ENCODE assay signal across 13 cellular contexts in the genomic region with DNA sequence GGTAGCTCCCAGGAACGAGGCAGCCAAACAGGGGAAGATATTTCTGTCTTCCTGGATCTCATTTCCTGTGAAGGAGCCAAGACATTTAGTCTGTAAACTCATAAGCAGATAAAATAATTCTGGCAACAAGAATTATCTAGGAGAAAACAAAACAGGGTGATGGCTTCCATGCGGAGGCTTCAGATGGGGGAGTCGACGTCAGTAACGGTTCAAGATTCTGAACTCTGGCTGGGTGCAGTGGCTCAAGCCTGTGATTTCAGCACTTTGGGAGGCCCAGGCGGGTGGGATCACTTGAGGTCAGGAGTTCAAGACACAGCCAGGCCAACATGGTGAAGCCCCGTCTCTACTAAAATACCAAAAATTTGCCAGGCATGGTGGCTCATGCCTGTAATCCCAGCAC. TPM values are rescaled to one million over a fixed set of nuclear protein-coding genes. Genes with fewer than 3 reads are reported as not detected.
DNase-seq lines count a peak whose midpoint lies in the region; ATAC-seq and TF ChIP-seq lines count a peak whose summit lies in the region.
"Had no signal": no experiment of that assay in that cellular context is flagged by ENCODE, and none has a peak within 500 bp of the region (broad histone marks: within the 10 kb centered on the region; RNA-seq: fewer than 3 reads in every experiment).

No MANE protein-coding gene starts in this region.

- H3K27me3 Mint-ChIP-seq in activated T-helper 2 cell treated with anti-CD3 and anti-CD28 coated beads, Interferon-gamma antibody, Interleukin-2, Interleukin-4, amounts not matched to agents 10 μg/mL and 5 μg/mL and 100 μg/mL, durations not matched to agents 14 hours and 24 hours and 36 hours (ENCODE audit: low read depth) = no peaks in the 10 kb centered on the region

- peaks cover 40% of the 10 kb centered on the region for H3K4me1 Mint-ChIP-seq in activated T-helper 2 cell treated with anti-CD3 and anti-CD28 coated beads, Interferon-gamma antibody, Interleukin-2, Interleukin-4, amounts not matched to agents 10 μg/mL and 5 μg/mL and 100 μg/mL, durations not matched to agents 14 hours and 24 hours and 36 hours (ENCODE audit: low read depth)

- DNase-seq in Right ventricle myocardium inferior (ENCODE audit: missing footprints) (peak; percentile 70), cardiac septum (ENCODE audit: low spot score) (no peak), foreskin keratinocyte (no peak), tibial artery (no peak), D341Med (ENCODE audit: low spot score) (no peak), BE2C (no peak)
- no peak for DNase-seq in activated T-helper 2 cell treated with anti-CD3 and anti-CD28 coated beads, Interferon-gamma antibody, Interleukin-2, Interleukin-4, amounts not matched to agents 10 μg/mL and 5 μg/mL and 100 μg/mL, durations not matched to agents 14 hours and 24 hours and 36 hours (ENCODE audit: low spot score)
- DNase-seq: foreskin melanocyte, spleen had no signal

- H3K36me3 Mint-ChIP-seq in activated T-helper 2 cell treated with anti-CD3 and anti-CD28 coated beads, Interferon-gamma antibody, Interleukin-2, Interleukin-4, amounts not matched to agents 10 μg/mL and 5 μg/mL and 100 μg/mL, durations not matched to agents 14 hours and 24 hours and 36 hours (ENCODE audit: low read depth) = peaks cover 40% of the 10 kb centered on the region
- H3K36me3 Mint-ChIP-seq: memory B cell; stimulated activated memory B cell treated with anti-CD40 and anti-IgM and Interleukin-4, amounts not matched to agents 10 μg/mL and 1 μg/mL and 100 μg/mL, for 72 hours had no signal

- H3K27me3 ChIP-seq in foreskin keratinocyte = no peaks in the 10 kb centered on the region
- H3K27me3 ChIP-seq in tibial artery = peaks cover 0 to 27% of the 10 kb centered on the region in 2 donors
- no peaks in the 10 kb centered on the region for H3K27me3 ChIP-seq in BE2C

- intact Hi-C loops in Right ventricle myocardium inferior (cut with DNase I) (no loop called here), cardiac septum (cut with DNase I) (no loop called here), tibial artery (cut with DNase I; ENCODE audit: low total_unique reads) (no loop called here)
- intact Hi-C loops in activated T-helper 2 cell treated with anti-CD3 and anti-CD28 coated beads, Interferon-gamma antibody, Interleukin-2, Interleukin-4, amounts not matched to agents 10 μg/mL and 5 μg/mL and 100 μg/mL, durations not matched to agents 14 hours and 24 hours and 36 hours (cut with micrococcal nuclease) = no loop called here

- ATAC-seq in Right ventricle myocardium inferior (peak; percentile 9), foreskin keratinocyte (no peak), GM21825 (IDR thresholded peaks at IDR 0.05; ENCODE audit: unreplicated experiment) (no peak)
- ATAC-seq: activated CD4-positive, CD25-positive, alpha-beta regulatory T cell treated with anti-CD3 and anti-CD28 coated beads, Interleukin-2, amount 50 U/mL, for 24 hours; stimulated activated memory B cell treated with anti-CD40 and anti-IgM and Interleukin-4, amounts not matched to agents 10 μg/mL and 1 μg/mL and 100 μg/mL, for 72 hours had no signal

- peak overlapping the region; percentile 74 for H3K27ac Mint-ChIP-seq in activated T-helper 2 cell treated with anti-CD3 and anti-CD28 coated beads, Interferon-gamma antibody, Interleukin-2, Interleukin-4, amounts not matched to agents 10 μg/mL and 5 μg/mL and 100 μg/mL, durations not matched to agents 14 hours and 24 hours and 36 hours
- H3K27ac Mint-ChIP-seq: memory B cell; stimulated activated memory B cell treated with anti-CD40 and anti-IgM and Interleukin-4, amounts not matched to agents 10 μg/mL and 1 μg/mL and 100 μg/mL, for 72 hours had no signal

- peak overlapping the region; percentile 85 for H3K4me3 Mint-ChIP-seq in activated T-helper 2 cell treated with anti-CD3 and anti-CD28 coated beads, Interferon-gamma antibody, Interleukin-2, Interleukin-4, amounts not matched to agents 10 μg/mL and 5 μg/mL and 100 μg/mL, durations not matched to agents 14 hours and 24 hours and 36 hours (ENCODE audit: low read depth)
- H3K4me3 Mint-ChIP-seq: memory B cell; stimulated activated memory B cell treated with anti-CD40 and anti-IgM and Interleukin-4, amounts not matched to agents 10 μg/mL and 1 μg/mL and 100 μg/mL, for 72 hours had no signal

- TF ChIP-seq CTCF in foreskin keratinocyte (conservative IDR thresholded peaks at IDR 0.05) = no peak
- TF ChIP-seq CTCF in tibial artery (IDR thresholded peaks at IDR 0.05) = no peak
- TF ChIP-seq CTCF in BE2C (IDR thresholded peaks at IDR 0.05; ENCODE audit: low read depth, low read length) = no peak

- H3K4me3 ChIP-seq in tibial artery = peak overlapping the region; percentile 36 to 41
- no peak overlapping the region for H3K4me3 ChIP-seq in BE2C (ENCODE audit: low read depth, low read length)

- H3K36me3 ChIP-seq in tibial artery = no peaks in the 10 kb centered on the region
- no peaks in the 10 kb centered on the region for H3K36me3 ChIP-seq in BE2C
- H3K36me3 ChIP-seq: spleen had no signal

- H3K4me1 ChIP-seq in foreskin keratinocyte (peaks cover 6% of the 10 kb centered on the region), tibial artery (no peaks in the 10 kb centered on the region), BE2C (no peaks in the 10 kb centered on the region)

- H3K27ac ChIP-seq in foreskin keratinocyte (peak overlapping the region; percentile 92), tibial artery (no peak overlapping the region)

- H3K9me3 ChIP-seq in tibial artery (peaks cover 0 to 3% (median 0%) of the 10 kb centered on the region in 3 donors), BE2C (no peaks in the 10 kb centered on the region)

- H3K9me3 Mint-ChIP-seq in activated T-helper 2 cell treated with anti-CD3 and anti-CD28 coated beads, Interferon-gamma antibody, Interleukin-2, Interleukin-4, amounts not matched to agents 10 μg/mL and 5 μg/mL and 100 μg/mL, durations not matched to agents 14 hours and 24 hours and 36 hours = no peaks in the 10 kb centered on the region
- H3K9me3 Mint-ChIP-seq: stimulated activated memory B cell treated with anti-CD40 and anti-IgM and Interleukin-4, amounts not matched to agents 10 μg/mL and 1 μg/mL and 100 μg/mL, for 72 hours had no signal

RNA-seq across cellular contexts. Expression of gene GNA15, which starts 1.3 kb away (rescaled TPM):
- 2.9 TPM for total RNA-seq in Right ventricle myocardium inferior
- total RNA-seq in cardiac septum = 1.9 TPM
- total RNA-seq in activated T-helper 2 cell treated with anti-CD3 and anti-CD28 coated beads, Interferon-gamma antibody, Interleukin-2, Interleukin-4, amounts not matched to agents 10 μg/mL and 5 μg/mL and 100 μg/mL, durations not matched to agents 14 hours and 24 hours and 36 hours = 174 and 176 TPM in 2 replicates
- total RNA-seq in foreskin keratinocyte = 114 and 130 TPM in 2 replicates
- 109 and 126 TPM in 2 replicates for polyA plus RNA-seq in foreskin keratinocyte
- 1.9 TPM for polyA plus RNA-seq in BE2C (2012; ENCODE audit: insufficient read depth, insufficient read length, low read depth)

RNA-seq across cellular contexts. Expression of gene S1PR4, which starts 41.4 kb away (rescaled TPM):
- total RNA-seq in Right ventricle myocardium inferior (1.2 TPM), cardiac septum (1.2 TPM), foreskin keratinocyte (0.11 and 0.27 TPM in 2 replicates)
- total RNA-seq in activated T-helper 2 cell treated with anti-CD3 and anti-CD28 coated beads, Interferon-gamma antibody, Interleukin-2, Interleukin-4, amounts not matched to agents 10 μg/mL and 5 μg/mL and 100 μg/mL, durations not matched to agents 14 hours and 24 hours and 36 hours = 48.5 and 48.9 TPM in 2 replicates
- polyA plus RNA-seq in foreskin keratinocyte = 0.16 TPM in 1 of 2 replicates, not detected in the other
- polyA plus RNA-seq in BE2C (2012; ENCODE audit: insufficient read depth, insufficient read length, low read depth) = not detected

RNA-seq across cellular contexts. Expression of gene GNA11, which starts 43.0 kb away (rescaled TPM):
- total RNA-seq in Right ventricle myocardium inferior (64.7 TPM), cardiac septum (60.9 TPM), foreskin keratinocyte (53.7 and 59.5 TPM in 2 replicates)
- total RNA-seq in activated T-helper 2 cell treated with anti-CD3 and anti-CD28 coated beads, Interferon-gamma antibody, Interleukin-2, Interleukin-4, amounts not matched to agents 10 μg/mL and 5 μg/mL and 100 μg/mL, durations not matched to agents 14 hours and 24 hours and 36 hours = 5.6 and 7.1 TPM in 2 replicates
- polyA plus RNA-seq in foreskin keratinocyte = 38.7 and 40.1 TPM in 2 replicates
- polyA plus RNA-seq in BE2C (2012; ENCODE audit: insufficient read depth, insufficient read length, low read depth) = 180 TPM

RNA-seq across cellular contexts. Expression of gene NCLN, which starts 48.6 kb away (rescaled TPM):
- total RNA-seq in Right ventricle myocardium inferior (23.7 TPM), cardiac septum (19.0 TPM), foreskin keratinocyte (97.8 and 100 TPM in 2 replicates)
- 86.3 and 88.1 TPM in 2 replicates for total RNA-seq in activated T-helper 2 cell treated with anti-CD3 and anti-CD28 coated beads, Interferon-gamma antibody, Interleukin-2, Interleukin-4, amounts not matched to agents 10 μg/mL and 5 μg/mL and 100 μg/mL, durations not matched to agents 14 hours and 24 hours and 36 hours
- 109 and 111 TPM in 2 replicates for polyA plus RNA-seq in foreskin keratinocyte
- polyA plus RNA-seq in BE2C (2012; ENCODE audit: insufficient read depth, insufficient read length, low read depth) = 139 TPM

Comparison
In these comparisons a context has a peak if more than half of its experiments do, and no peak if none do; other contexts are left out.
1. RNA of gene GNA15, which starts 1.3 kb away (total RNA-seq): 174 to 176 TPM in activated T-helper 2 cell treated with anti-CD3 and anti-CD28 coated beads, Interferon-gamma antibody, Interleukin-2, Interleukin-4, amounts not matched to agents 10 μg/mL and 5 μg/mL and 100 μg/mL, durations not matched to agents 14 hours and 24 hours and 36 hours and 114 to 130 TPM in foreskin keratinocyte; 2.9 TPM in Right ventricle myocardium inferior (single experiment) and 1.9 TPM in cardiac septum (single experiment); every median in the first group is over 10 times any median in the second.
2. RNA of gene S1PR4, which starts 41.4 kb away (total RNA-seq): 48.5 to 48.9 TPM in activated T-helper 2 cell treated with anti-CD3 and anti-CD28 coated beads, Interferon-gamma antibody, Interleukin-2, Interleukin-4, amounts not matched to agents 10 μg/mL and 5 μg/mL and 100 μg/mL, durations not matched to agents 14 hours and 24 hours and 36 hours; 1.2 TPM in cardiac septum (single experiment), 1.2 TPM in Right ventricle myocardium inferior (single experiment) and 0.11 to 0.27 TPM in foreskin keratinocyte; every median in the first group is over 10 times any median in the second.